ENCODE assay signal across 8 cellular contexts in the genomic region with DNA sequence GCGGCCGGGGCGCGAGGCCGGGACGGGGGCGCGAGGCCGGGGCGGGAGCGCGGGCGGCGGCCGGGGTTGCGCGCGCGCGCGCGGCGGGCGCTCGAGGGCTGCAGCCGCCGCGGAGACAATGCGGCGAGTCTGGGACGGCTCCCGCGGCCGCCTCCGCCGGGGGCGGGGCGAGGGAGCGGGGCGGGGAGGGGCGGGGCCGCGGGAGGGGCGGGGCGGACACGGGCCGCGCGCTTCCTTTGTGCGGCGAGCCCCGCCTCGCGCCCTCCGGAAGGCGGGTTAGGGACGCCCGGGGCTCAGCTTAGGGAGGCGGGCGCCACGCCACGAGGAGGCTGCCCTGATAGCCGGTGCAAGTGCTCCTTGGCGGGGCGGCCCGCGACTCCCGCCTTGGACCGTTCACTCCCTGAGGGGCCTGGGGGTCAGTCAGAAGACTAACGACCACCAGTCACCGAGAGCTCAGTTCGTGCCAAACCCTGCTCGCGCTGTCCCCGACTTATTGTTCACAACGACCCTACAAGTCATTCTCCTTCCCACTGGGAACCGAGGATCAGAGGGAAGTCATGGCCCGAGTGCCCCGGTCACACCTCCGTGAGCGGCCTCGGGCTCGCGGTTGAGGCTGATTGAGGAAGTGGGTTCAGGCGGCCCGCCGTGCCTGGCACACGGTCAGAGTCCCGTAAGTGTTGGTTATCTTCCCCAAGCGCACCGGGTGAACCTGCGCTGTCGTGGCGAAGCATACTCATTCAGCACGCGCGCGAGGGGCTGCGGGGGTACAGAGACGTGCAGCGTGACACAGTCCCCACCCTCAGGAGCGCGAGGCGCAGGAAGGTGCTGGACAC. TPM values are rescaled to one million over a fixed set of nuclear protein-coding genes. Genes with fewer than 3 reads are reported as not detected.
A peak's percentile ranks its signal among the peaks of the same experiment; 100 is the strongest.
DNase-seq lines count a peak whose midpoint lies in the region; ATAC-seq lines count a peak whose summit lies in the region.

No MANE protein-coding gene starts in this region.

- H3K9me3 Mint-ChIP-seq in activated T-cell treated with anti-CD3 and anti-CD28 coated beads, Interleukin-2, amount 50 U/mL, for 24 hours: no peaks in the 10 kb centered on the region

- no peaks in the 10 kb centered on the region for H3K27me3 Mint-ChIP-seq in activated T-cell treated with anti-CD3 and anti-CD28 coated beads, Interleukin-2, amount 50 U/mL, for 24 hours

- H3K9ac ChIP-seq in HUES6 (ENCODE audit: low read length) (peak overlapping the region; percentile 77), muscle layer of colon (ENCODE audit: low read length) (peak overlapping the region; percentile 63)

- ATAC-seq in GM21447 (IDR thresholded peaks at IDR 0.05; ENCODE audit: unreplicated experiment) (peak; percentile 72), esophagus mucosa (peak; percentile 94)

- peaks cover 33% of the 10 kb centered on the region for H3K4me1 ChIP-seq in HUES6 (ENCODE audit: control insufficient read depth, insufficient read depth, low read length)
- peaks cover 37% of the 10 kb centered on the region for H3K4me1 ChIP-seq in muscle layer of colon (ENCODE audit: insufficient read depth, low read length)

- peak overlapping the region; percentile 87 for H3K4me3 Mint-ChIP-seq in activated T-cell treated with anti-CD3 and anti-CD28 coated beads, Interleukin-2, amount 50 U/mL, for 24 hours

- peak overlapping the region; percentile 93 for H3K27ac Mint-ChIP-seq in activated T-cell treated with anti-CD3 and anti-CD28 coated beads, Interleukin-2, amount 50 U/mL, for 24 hours

- H3K27ac ChIP-seq in HUES6 (ENCODE audit: low read depth, low read length) (no peak overlapping the region), muscle layer of colon (ENCODE audit: low read depth, low read length) (peak overlapping the region; percentile 76)

- peaks cover 50% of the 10 kb centered on the region for H3K4me1 Mint-ChIP-seq in activated T-cell treated with anti-CD3 and anti-CD28 coated beads, Interleukin-2, amount 50 U/mL, for 24 hours (ENCODE audit: low read depth)

- DNase-seq in DMS 273 (lab: John Stamatoyannopoulos, UW; ENCODE audit: unreplicated experiment) (peak; percentile 95), OCI-M1 (lab: John Stamatoyannopoulos, UW) (peak; percentile 86)
- peak; percentile 89 for DNase-seq in activated T-cell treated with anti-CD3 and anti-CD28 coated beads, Interleukin-2, amount 50 U/mL, for 24 hours
- DNase-seq in stimulated activated CD8-positive, alpha-beta memory T cell treated with anti-CD3 and anti-CD28 coated beads, Interleukin-7, amount 100 ng/mL, for 1 hour (ENCODE audit: low read depth in 2 of 2): peak; percentile 51 to 61

- H3K27me3 ChIP-seq in HUES6 (ENCODE audit: control insufficient read depth, insufficient read depth, low read length) (peaks cover 91% of the 10 kb centered on the region), muscle layer of colon (ENCODE audit: control insufficient read depth in 1 of 2, insufficient read depth in 2 of 2, low read length in 2 of 2) (no peaks in the 10 kb centered on the region)

- H3K36me3 Mint-ChIP-seq in activated T-cell treated with anti-CD3 and anti-CD28 coated beads, Interleukin-2, amount 50 U/mL, for 24 hours (ENCODE audit: low read depth): peaks cover 38% of the 10 kb centered on the region

- H3K36me3 ChIP-seq in HUES6 (ENCODE audit: control insufficient read depth, insufficient read depth, low read length) (no peaks in the 10 kb centered on the region), muscle layer of colon (ENCODE audit: insufficient read depth, low read length) (no peaks in the 10 kb centered on the region)

- no peaks in the 10 kb centered on the region for H3K9me3 ChIP-seq in HUES6 (ENCODE audit: control insufficient read depth, insufficient read depth, low read depth, low read length)
- H3K9me3 ChIP-seq in muscle layer of colon (ENCODE audit: low read length): no peaks in the 10 kb centered on the region

- H3K4me3 ChIP-seq in HUES6 (ENCODE audit: low read depth, low read length): peak overlapping the region; percentile 77
- H3K4me3 ChIP-seq in muscle layer of colon (ENCODE audit: low read depth in 1 of 2, low read length in 2 of 2): peak overlapping the region; percentile 48 to 86

RNA-seq across cellular contexts. Expression of gene A3GALT2, which starts 29.1 kb away (rescaled TPM):
- total RNA-seq in esophagus mucosa: not detected
